Comparison of ENCODE assay signal across 19 cellular contexts in the genomic region with DNA sequence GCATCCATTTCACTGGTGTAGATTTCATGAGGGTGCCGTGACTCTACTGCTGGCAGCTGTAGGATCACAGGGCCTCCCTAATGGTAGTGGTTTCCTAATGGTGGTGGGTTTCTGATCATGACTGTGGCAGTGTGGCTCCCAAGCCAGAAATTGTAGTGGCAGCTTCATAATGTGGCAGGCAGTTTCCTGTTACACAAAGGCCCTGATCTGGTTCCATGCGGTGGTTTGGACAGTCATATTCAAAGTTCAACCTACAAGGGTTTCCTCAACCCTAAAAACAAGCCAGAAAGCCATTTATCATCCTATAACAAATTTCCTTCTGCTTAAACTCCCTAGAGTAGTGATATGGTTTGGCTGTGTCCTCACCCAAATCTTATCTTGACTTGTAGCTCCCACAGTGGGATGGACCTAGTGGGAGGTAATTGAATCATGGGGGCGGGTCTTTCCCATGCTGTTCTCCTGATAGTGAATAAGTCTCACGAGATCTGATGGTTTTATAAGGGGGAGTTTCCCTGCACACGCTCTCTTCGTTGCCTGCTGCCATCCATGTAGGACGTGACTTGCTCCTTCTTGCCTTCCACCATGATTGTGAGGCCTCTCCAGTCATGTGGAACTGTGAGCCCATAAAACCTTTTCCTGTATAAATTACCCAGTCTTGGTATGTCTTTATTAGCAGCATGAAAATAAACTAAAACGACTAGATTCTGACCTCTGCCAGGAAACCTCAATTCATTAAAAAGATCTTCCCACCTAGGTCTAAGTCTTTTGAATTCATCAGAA.
"Had no signal": no experiment of that assay in that cellular context is flagged by ENCODE, and none has a peak within 500 bp of the region (broad histone marks: within the 10 kb centered on the region; RNA-seq: fewer than 3 reads in every experiment).

No MANE protein-coding gene starts in this region.

- ATAC-seq: heart left ventricle, left lung, natural killer cell, right cardiac atrium had no signal

- H3K36me3 Mint-ChIP-seq: memory B cell, natural killer cell had no signal

- H3K9me3 Mint-ChIP-seq: memory B cell, natural killer cell had no signal

- H3K27ac ChIP-seq: coronary artery, heart left ventricle, left lung, testis, WERI-Rb-1 had no signal

- H3K27me3 Mint-ChIP-seq: memory B cell, progenitor cell of endocrine pancreas had no signal

- DNase-seq: activated CD4-positive, alpha-beta T cell treated with anti-CD3 and anti-CD28 coated beads for 4 hours; activated CD8-positive, alpha-beta memory T cell treated with anti-CD3 and anti-CD28 coated beads, Interleukin-2, amount 50 U/mL, for 48 hours; activated effector memory CD4-positive, alpha-beta T cell treated with Interleukin-2 at 50 U/mL for 16 hours; central memory CD4-positive, alpha-beta T cell; effector CD4-positive, alpha-beta T cell; foreskin melanocyte; heart left ventricle; left lung; natural killer cell; nucleus accumbens; right cardiac atrium; SIG-M5; stimulated activated naive CD4-positive, alpha-beta T cell treated with Interleukin-2 at 50 U/mL for 16 hours; testis; WERI-Rb-1 had no signal

- H3K9me3 ChIP-seq: heart left ventricle, left lung, testis had no signal

- H3K4me3 Mint-ChIP-seq: memory B cell, natural killer cell had no signal

- H3K27ac Mint-ChIP-seq: memory B cell, natural killer cell, progenitor cell of endocrine pancreas had no signal

- H3K4me3 ChIP-seq: coronary artery, heart left ventricle, left lung, smooth muscle cell, testis had no signal

- H3K36me3 ChIP-seq: heart left ventricle, left lung, WERI-Rb-1 had no signal
